In genomic region chr14:103372552-103373304, GRCh38 we compare ENCODE assay signal across 8 cellular contexts. TPM values are rescaled to one million over a fixed set of nuclear protein-coding genes. Genes with fewer than 3 reads are reported as not detected.
DNase-seq lines count a peak whose midpoint lies in the region; ATAC-seq, FAIRE-seq and TF ChIP-seq lines count a peak whose summit lies in the region.
"Had no signal": no experiment of that assay in that cellular context is flagged by ENCODE, and none has a peak within 500 bp of the region (broad histone marks: within the 10 kb centered on the region; RNA-seq: fewer than 3 reads in every experiment).

No MANE protein-coding gene starts in this region.

- peak; percentile 81 for FAIRE-seq in bronchial epithelial cell (lab: Jason Lieb, UNC)

- H3K4me1 ChIP-seq in HUES6 (ENCODE audit: control insufficient read depth, insufficient read depth, low read length), result peaks cover 6% of the 10 kb centered on the region; the same call in 1 of the 2 replicates

- ATAC-seq in omental fat pad (ENCODE audit: low FRiP score) (peak; percentile 85), HG02885 (IDR thresholded peaks at IDR 0.05; ENCODE audit: poor library complexity, unreplicated experiment) (no peak), GM19035 (IDR thresholded peaks at IDR 0.05; ENCODE audit: unreplicated experiment) (no peak), HG03095 (IDR thresholded peaks at IDR 0.05; ENCODE audit: unreplicated experiment) (no peak)

- no peak overlapping the region for H3K4me3 ChIP-seq in HUES6 (ENCODE audit: low read depth, low read length)
- no peak overlapping the region for H3K4me3 ChIP-seq in bronchial epithelial cell (ENCODE audit: low read depth, low read length)

- H3K9me3 ChIP-seq in HUES6 (ENCODE audit: control insufficient read depth, insufficient read depth, low read depth, low read length), result no peaks in the 10 kb centered on the region

- no peaks in the 10 kb centered on the region for H3K36me3 ChIP-seq in HUES6 (ENCODE audit: control insufficient read depth, insufficient read depth, low read length)
- H3K36me3 ChIP-seq in bronchial epithelial cell (ENCODE audit: control insufficient read depth, insufficient read depth, low read length), result no peaks in the 10 kb centered on the region

- H3K27me3 ChIP-seq in HUES6 (ENCODE audit: control insufficient read depth, insufficient read depth, low read length) (no peaks in the 10 kb centered on the region), bronchial epithelial cell (ENCODE audit: control insufficient read depth, insufficient read depth, low read length) (no peaks in the 10 kb centered on the region)

- TF ChIP-seq CTCF in bronchial epithelial cell (IDR thresholded peaks at IDR 0.05; ENCODE audit: insufficient read depth, low read length, severe bottlenecking), result no peak
- TF ChIP-seq CTCF in omental fat pad (IDR thresholded peaks at IDR 0.05), result no peak

- no peak overlapping the region for H3K27ac ChIP-seq in HUES6 (ENCODE audit: low read depth, low read length)

- H3K9ac ChIP-seq in HUES6 (ENCODE audit: low read length), result peak overlapping the region; percentile 17

- DNase-seq in EL (peak; percentile 96), bronchial epithelial cell (ENCODE audit: low read depth) (peak; percentile 99), omental fat pad (ENCODE audit: low spot score) (no peak)
- DNase-seq: NCI-H1105 treated with DMSO at 0.1 percent for 48 hours had no signal

RNA-seq across cellular contexts. Expression of gene MARK3, which starts 12.5 kb away (rescaled TPM):
- total RNA-seq in bronchial epithelial cell (77.9 and 98.7 TPM in 2 replicates), omental fat pad (100 to 1,000 TPM in 3 of 4 donors, 10 to 100 TPM in 1; 78.8 to 133 (median 121) TPM)

RNA-seq across cellular contexts. Expression of gene EIF5, which starts 38.7 kb away (rescaled TPM):
- total RNA-seq in bronchial epithelial cell (133 and 180 TPM in 2 replicates), omental fat pad (100 to 1,000 TPM; 157 to 399 (median 292) TPM)
